Comparison of ENCODE assay signal across 10 cellular contexts in genomic region chr2:172438064-172438421, GRCh38. TPM values are rescaled to one million over a fixed set of nuclear protein-coding genes. Genes with fewer than 3 reads are reported as not detected.
A peak's percentile ranks its signal among the peaks of the same experiment; 100 is the strongest.
DNase-seq lines count a peak whose midpoint lies in the region; ATAC-seq and TF ChIP-seq lines count a peak whose summit lies in the region.
"Had no signal": no experiment of that assay in that cellular context is flagged by ENCODE, and none has a peak within 500 bp of the region (broad histone marks: within the 10 kb centered on the region; RNA-seq: fewer than 3 reads in every experiment).

No MANE protein-coding gene starts in this region.

- intact Hi-C loops in breast epithelium (cut with DNase I; ENCODE audit: low total_unique reads), result no loop called here
- intact Hi-C loops in MCF 10A (cut with micrococcal nuclease), result no loop called here
- intact Hi-C loops in PC-9 (cut with micrococcal nuclease; ENCODE audit: unreplicated experiment), result loop anchor here (2.0 kb wide), 1 partner anchor 17 kb away; no protein-coding TSS in a partner anchor
- intact Hi-C loops in upper lobe of right lung (cut with DNase I), result no loop called here
- intact Hi-C loops in sigmoid colon (cut with DNase I), result no loop called here

- peaks cover 87% of the 10 kb centered on the region for H3K79me2 ChIP-seq in PC-9 (ENCODE audit: low read depth)

- H3K36me3 ChIP-seq in breast epithelium, result no peaks in the 10 kb centered on the region
- no peaks in the 10 kb centered on the region; the same call in 1 of the 2 replicates for H3K36me3 ChIP-seq in PC-9 (ENCODE audit: low read depth)
- H3K36me3 ChIP-seq in upper lobe of right lung, result no peaks in the 10 kb centered on the region
- H3K36me3 ChIP-seq in sigmoid colon, result no peaks in the 10 kb centered on the region
- H3K36me3 ChIP-seq: neutrophil had no signal

- H3K4me3 Mint-ChIP-seq in MCF 10A (ENCODE audit: unreplicated experiment), result no peak overlapping the region

- peaks cover 72% of the 10 kb centered on the region for H3F3A ChIP-seq in PC-9 (ENCODE audit: insufficient read depth, low read depth)

- no peak overlapping the region for H3K27ac Mint-ChIP-seq in MCF 10A (ENCODE audit: low read depth, unreplicated experiment)

- peaks cover 15% of the 10 kb centered on the region for H3K36me3 Mint-ChIP-seq in MCF 10A (ENCODE audit: insufficient read depth, unreplicated experiment)

- H3K4me1 ChIP-seq in breast epithelium (peaks cover 8 to 10% of the 10 kb centered on the region in 2 donors), PC-9 (replicated peaks; ENCODE audit: insufficient read depth) (peaks cover 96% of the 10 kb centered on the region), upper lobe of right lung (peaks cover 59% of the 10 kb centered on the region), sigmoid colon (no peaks in the 10 kb centered on the region)

- no peaks in the 10 kb centered on the region for H3K27me3 Mint-ChIP-seq in MCF 10A (ENCODE audit: insufficient read depth, unreplicated experiment)

- WGBS in sigmoid colon, 2 donors, result 62 to 69% methylated on average over 4 of the region's 4 CpGs

- no peaks in the 10 kb centered on the region for H3K9me3 Mint-ChIP-seq in MCF 10A (ENCODE audit: unreplicated experiment)

- peak; percentile 4 for ATAC-seq in upper lobe of right lung

- H3K9me2 ChIP-seq in PC-9 (ENCODE audit: insufficient read depth), result no peaks in the 10 kb centered on the region

- H3K4me3 ChIP-seq in breast epithelium (no peak overlapping the region), PC-9 (peak overlapping the region; percentile 16; the same call in 1 of the 2 replicates), upper lobe of right lung (no peak overlapping the region), sigmoid colon (no peak overlapping the region)
- H3K4me3 ChIP-seq: SK-N-MC had no signal

- TF ChIP-seq EP300 in sigmoid colon (IDR thresholded peaks at IDR 0.05), result no peak

- H3K27me3 ChIP-seq in breast epithelium (no peaks in the 10 kb centered on the region), PC-9 (ENCODE audit: insufficient read depth, low read depth) (no peaks in the 10 kb centered on the region), upper lobe of right lung (peaks cover 4% of the 10 kb centered on the region), sigmoid colon (no peaks in the 10 kb centered on the region)
- H3K27me3 ChIP-seq: neutrophil had no signal

- no peaks in the 10 kb centered on the region for H3K9me3 ChIP-seq in breast epithelium
- no peaks in the 10 kb centered on the region for H3K9me3 ChIP-seq in PC-9 (ENCODE audit: insufficient read depth, low read depth)
- no peaks in the 10 kb centered on the region for H3K9me3 ChIP-seq in upper lobe of right lung
- no peaks in the 10 kb centered on the region for H3K9me3 ChIP-seq in sigmoid colon
- H3K9me3 ChIP-seq: neutrophil had no signal

- no peak for DNase-seq in breast epithelium (ENCODE audit: low spot score in 2 of 2)
- no peak for DNase-seq in MCF 10A (ENCODE audit: unreplicated experiment)
- DNase-seq in PC-9, result peak in 1 of 2 experiments; percentile 63
- DNase-seq in effector CD4-positive, alpha-beta T cell, result peak; percentile 14
- DNase-seq in upper lobe of right lung, result no peak
- DNase-seq in sigmoid colon, result no peak
- DNase-seq in hypothalamus (lab: John Stamatoyannopoulos, UW), result no peak
- no peak for DNase-seq in NCI-H146 (lab: John Stamatoyannopoulos, UW)

- peaks cover 52% of the 10 kb centered on the region for H3K4me1 Mint-ChIP-seq in MCF 10A (ENCODE audit: insufficient read depth, unreplicated experiment)

- no peaks in the 10 kb centered on the region for H4K20me1 ChIP-seq in PC-9 (ENCODE audit: insufficient read depth)

- peak overlapping the region; percentile 72 for H3K4me2 ChIP-seq in PC-9

- BruUV-seq in MCF 10A (replicated peaks; lab: Mats Ljungman, UMichigan) (no TSS peak), PC-9 (replicated peaks; lab: Mats Ljungman, UMichigan) (no TSS peak)

- H3K27ac ChIP-seq in breast epithelium (peak overlapping the region; percentile 53 to 56), PC-9 (peak overlapping the region; percentile 81), upper lobe of right lung (peak overlapping the region; percentile 11), sigmoid colon (no peak overlapping the region)
- H3K27ac ChIP-seq: neutrophil had no signal

- POLR2A ChIA-PET in MCF 10A (lab: Yijun Ruan, JAX), result interaction anchor here (0.8 to 18.1 kb wide), 9 partner anchors 8 to 242 kb away, joined by 3 to 553 read pairs (median 41); partner anchors contain the start of gene ITGA6
- POLR2A ChIA-PET in PC-9 (lab: Charles Lee; ENCODE audit: unreplicated experiment), result interaction anchor here (0.6 to 1.2 kb wide), 3 partner anchors 10 to 342 kb away, joined by 5 to 8 read pairs (median 6); partner anchors contain the start of gene ITGA6

- TF ChIP-seq CTCF in breast epithelium (IDR thresholded peaks at IDR 0.05), result no peak
- no peak for TF ChIP-seq CTCF in MCF 10A (IDR thresholded peaks at IDR 0.05; ENCODE audit: unreplicated experiment)
- no peak for TF ChIP-seq CTCF in PC-9 (conservative IDR thresholded peaks at IDR 0.05)
- no peak for TF ChIP-seq CTCF in upper lobe of right lung (IDR thresholded peaks at IDR 0.05)
- TF ChIP-seq CTCF in sigmoid colon (IDR thresholded peaks at IDR 0.05), result no peak

- TF ChIP-seq POLR2A in breast epithelium (IDR thresholded peaks at IDR 0.05) (no peak), sigmoid colon (IDR thresholded peaks at IDR 0.05) (no peak)

- CTCF ChIA-PET in MCF 10A (lab: Yijun Ruan, JAX) (interaction anchor here (0.6 to 34.0 kb wide), 4 partner anchors 15 to 913 kb away, joined by 3 to 536 read pairs (median 4); no protein-coding TSS in a partner anchor), PC-9 (lab: Charles Lee) (interaction anchor here (0.6 to 6.1 kb wide), 3 partner anchors 8 to 184 kb away, joined by 3 to 88 read pairs (median 72); partner anchors contain the start of gene ITGA6)

- H2AFZ ChIP-seq in PC-9, result no peak overlapping the region

RNA-seq across cellular contexts. Expression of gene ITGA6, which starts 10.7 kb away (rescaled TPM):
- 10 to 100 TPM; 45.9 to 99.5 (median 93.1) TPM for total RNA-seq in breast epithelium
- total RNA-seq in MCF 10A (2022), result 315 and 323 TPM in 2 replicates
- total RNA-seq in PC-9 (2021), result 180 and 213 TPM in 2 replicates
- total RNA-seq in upper lobe of right lung, result 73.0 TPM
- 10 to 100 TPM in 3 of 4 donors, 1 to 10 TPM in 1; 9.9 to 31.0 (median 17.8) TPM for total RNA-seq in sigmoid colon
- polyA plus RNA-seq in sigmoid colon, result 10 to 100 TPM in 2 of 3 donors, 1 to 10 TPM in 1; 8.4 to 66.5 (median 11.8) TPM

Comparison
In these comparisons a context has a peak if more than half of its experiments do, and no peak if none do; other contexts are left out.
1. H3K27ac ChIP-seq: peak in breast epithelium (2 of 2), PC-9 (single experiment) and upper lobe of right lung (single experiment); none in sigmoid colon (0 of 4).